13 cellular contexts compared by ENCODE assay signal in the genomic region with DNA sequence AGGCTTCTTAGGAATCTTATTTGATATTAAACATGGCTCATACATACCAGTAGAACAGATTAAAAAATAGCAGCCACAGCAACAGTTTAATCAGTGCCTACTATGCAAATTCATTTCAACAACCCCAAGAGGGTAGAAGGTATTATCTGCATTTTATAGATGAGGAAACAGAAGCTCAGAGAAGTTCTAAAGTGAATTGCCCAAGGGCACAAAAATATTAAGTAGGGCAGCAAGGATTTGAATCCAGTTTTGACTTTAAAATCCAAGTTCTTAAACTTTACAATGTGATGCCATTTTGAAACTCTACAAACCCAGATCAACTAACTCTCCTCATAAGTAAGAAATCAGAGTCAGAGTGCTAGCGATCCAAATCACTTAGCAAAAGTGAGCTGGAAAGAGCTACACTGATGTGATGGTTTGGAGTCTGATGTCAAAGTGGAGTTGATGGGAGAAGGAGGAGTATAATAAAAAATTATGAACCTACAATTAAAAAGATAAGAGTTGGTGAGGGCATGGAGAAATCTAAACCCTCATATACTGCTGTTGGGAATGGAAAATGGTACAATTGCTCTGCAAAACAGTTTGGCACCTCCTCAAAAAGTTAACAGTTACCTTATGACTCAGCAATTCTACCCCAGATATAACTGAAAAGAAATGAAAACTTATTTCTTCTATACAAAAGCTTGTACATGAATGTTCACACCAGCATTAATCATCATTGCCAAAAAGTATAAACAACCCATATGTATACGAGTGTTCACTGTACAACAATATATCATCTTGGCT. TPM values are rescaled to one million over a fixed set of nuclear protein-coding genes. Genes with fewer than 3 reads are reported as not detected.
DNase-seq lines count a peak whose midpoint lies in the region; FAIRE-seq and TF ChIP-seq lines count a peak whose summit lies in the region.
"Had no signal": no experiment of that assay in that cellular context is flagged by ENCODE, and none has a peak within 500 bp of the region (broad histone marks: within the 10 kb centered on the region; RNA-seq: fewer than 3 reads in every experiment).

No MANE protein-coding gene starts in this region.

- no peaks in the 10 kb centered on the region for H4K20me1 ChIP-seq in H1 (replicated peaks in 1 of 2; ENCODE audit: control insufficient read depth in 1 of 2, insufficient read depth in 2 of 2, low read length in 2 of 2)

- H3K79me1 ChIP-seq in H1 (ENCODE audit: low read depth, low read length) = no peaks in the 10 kb centered on the region; the same call in 1 of the 2 replicates

- H3K14ac ChIP-seq in H1 (ENCODE audit: insufficient read length) = no peak overlapping the region

- H2AK5ac ChIP-seq in H1 (ENCODE audit: low read depth, low read length) = no peak overlapping the region

- no peak for FAIRE-seq in H1 (lab: Jason Lieb, UNC)
- FAIRE-seq: colon had no signal

- no peak overlapping the region for H2BK20ac ChIP-seq in H1 (ENCODE audit: low read length)

- TF ChIP-seq POLR2A in H1 (IDR thresholded peaks at IDR 0.05; ENCODE audit: control extremely low read depth in 1 of 2, low read depth in 2 of 2, low read length in 2 of 2) = no peak

- H3K4me1 ChIP-seq in H1 (replicated peaks in 1 of 4; ENCODE audit: control insufficient read depth in 3 of 4, insufficient read depth in 4 of 4, low read length in 3 of 4) = peaks cover 0 to 4% (median 0%) of the 10 kb centered on the region in 4 experiments; a peak in 1 of 7 replicates

- BruUV-seq in Calu3 (replicated peaks; lab: Mats Ljungman, UMichigan) = no TSS peak

- H3K4me3 ChIP-seq in H1 (ENCODE audit: extremely low read depth in 1 of 4, insufficient read depth in 2 of 4, low read depth in 3 of 4, low read length in 4 of 4) (no peak overlapping the region), H7 (ENCODE audit: insufficient read depth, low read depth, low read length) (no peak overlapping the region)
- H3K4me3 ChIP-seq: spleen, vagina had no signal

- peaks cover 5% of the 10 kb centered on the region for H3K36me3 Mint-ChIP-seq in Calu3 (ENCODE audit: insufficient read depth, unreplicated experiment)
- H3K36me3 Mint-ChIP-seq in nephron (ENCODE audit: low read depth) = peaks cover 11% of the 10 kb centered on the region
- H3K36me3 Mint-ChIP-seq in activated T-helper 2 cell treated with anti-CD3 and anti-CD28 coated beads, Interferon-gamma antibody, Interleukin-2, Interleukin-4, amounts not matched to agents 10 μg/mL and 5 μg/mL and 100 μg/mL, durations not matched to agents 14 hours and 24 hours and 36 hours (ENCODE audit: low read depth) = no peaks in the 10 kb centered on the region

- H2AFZ ChIP-seq in H1 (ENCODE audit: low read length) = no peak overlapping the region

- H3K4me1 Mint-ChIP-seq in Calu3 (ENCODE audit: low read depth, unreplicated experiment) (peaks cover 75% of the 10 kb centered on the region), nephron (peaks cover 48% of the 10 kb centered on the region)
- H3K4me1 Mint-ChIP-seq in activated T-helper 2 cell treated with anti-CD3 and anti-CD28 coated beads, Interferon-gamma antibody, Interleukin-2, Interleukin-4, amounts not matched to agents 10 μg/mL and 5 μg/mL and 100 μg/mL, durations not matched to agents 14 hours and 24 hours and 36 hours (ENCODE audit: low read depth) = peaks cover 18% of the 10 kb centered on the region

- H3K27me3 ChIP-seq in H1 (replicated peaks in 1 of 4; ENCODE audit: control insufficient read depth in 3 of 4, extremely low read depth in 1 of 4, insufficient read depth in 3 of 4, low read length in 3 of 4) = no peaks in the 10 kb centered on the region
- no peaks in the 10 kb centered on the region for H3K27me3 ChIP-seq in H7 (ENCODE audit: control insufficient read depth, insufficient read depth, low read length)
- H3K27me3 ChIP-seq: spleen, vagina had no signal

- H4K91ac ChIP-seq in H1 (replicated peaks; ENCODE audit: insufficient read length, low read length) = no peak overlapping the region

- H2BK15ac ChIP-seq in H1 (ENCODE audit: low read length) = no peak overlapping the region

- no peak for TF ChIP-seq EP300 in H1 (IDR thresholded peaks at IDR 0.05; ENCODE audit: borderline replicate concordance in 1 of 2, low read depth in 2 of 2, low read length in 2 of 2)

- CTCF ChIA-PET in Calu3 (lab: Charles Lee) = interaction anchor here (0.6 kb wide), 1 partner anchor 183 kb away, joined by 4 read pairs; no protein-coding TSS in a partner anchor
- CTCF ChIA-PET in H1 (lab: Charles Lee; ENCODE audit: partially characterized antibody) = interaction anchor here (0.6 to 1.0 kb wide), 2 partner anchors 34 to 171 kb away, joined by 3 read pairs; no protein-coding TSS in a partner anchor

- intact Hi-C loops in Calu3 (cut with micrococcal nuclease; ENCODE audit: unreplicated experiment) = no loop called here
- intact Hi-C loops in activated T-helper 2 cell treated with anti-CD3 and anti-CD28 coated beads, Interferon-gamma antibody, Interleukin-2, Interleukin-4, amounts not matched to agents 10 μg/mL and 5 μg/mL and 100 μg/mL, durations not matched to agents 14 hours and 24 hours and 36 hours (cut with micrococcal nuclease) = no loop called here

- H4K8ac ChIP-seq in H1 (ENCODE audit: extremely low read depth, insufficient read depth, low read length) = no peak overlapping the region

- peak overlapping the region; percentile 6 for H3K4me3 Mint-ChIP-seq in Calu3 (ENCODE audit: low read depth, unreplicated experiment)
- no peak overlapping the region for H3K4me3 Mint-ChIP-seq in nephron
- no peak overlapping the region for H3K4me3 Mint-ChIP-seq in activated T-helper 2 cell treated with anti-CD3 and anti-CD28 coated beads, Interferon-gamma antibody, Interleukin-2, Interleukin-4, amounts not matched to agents 10 μg/mL and 5 μg/mL and 100 μg/mL, durations not matched to agents 14 hours and 24 hours and 36 hours (ENCODE audit: low read depth)

- H3K27ac Mint-ChIP-seq in Calu3 (ENCODE audit: unreplicated experiment) (peak overlapping the region; percentile 30), nephron (peak overlapping the region; percentile 20 to 74 (median 38))
- H3K27ac Mint-ChIP-seq in activated T-helper 2 cell treated with anti-CD3 and anti-CD28 coated beads, Interferon-gamma antibody, Interleukin-2, Interleukin-4, amounts not matched to agents 10 μg/mL and 5 μg/mL and 100 μg/mL, durations not matched to agents 14 hours and 24 hours and 36 hours = no peak overlapping the region

- 0 out of 4 replicates have a peak, but pooled peaks cover 0 to 2% of the 10 kb centered on the region in 2 experiments for H3K79me2 ChIP-seq in H1 (ENCODE audit: control insufficient read depth in 1 of 2, insufficient read depth in 2 of 2, low read length in 2 of 2)

- POLR2A ChIA-PET in H1 (lab: Charles Lee; ENCODE audit: partially characterized antibody) = no interaction called here

- no peak overlapping the region for H3K27ac ChIP-seq in H1 (ENCODE audit: low read depth, low read length)
- H3K27ac ChIP-seq: vagina had no signal

- DNase-seq in Calu3 = no peak
- peak; percentile 25 for DNase-seq in RPMI7951 (ENCODE audit: low read depth)
- no peak for DNase-seq in H1 (ENCODE audit: low read depth in 1 of 2, low spot score in 2 of 2)
- DNase-seq in NCI-H2227 (lab: John Stamatoyannopoulos, UW; ENCODE audit: unreplicated experiment) = no peak
- no peak for DNase-seq in activated T-helper 2 cell treated with anti-CD3 and anti-CD28 coated beads, Interferon-gamma antibody, Interleukin-2, Interleukin-4, amounts not matched to agents 10 μg/mL and 5 μg/mL and 100 μg/mL, durations not matched to agents 14 hours and 24 hours and 36 hours (ENCODE audit: low spot score)
- no peak for DNase-seq in H7
- DNase-seq in NOMO-1 treated with DMSO at 0.1 percent for 48 hours (lab: John Stamatoyannopoulos, UW; ENCODE audit: unreplicated experiment) = no peak
- DNase-seq: activated CD4-positive, alpha-beta T cell treated with anti-CD3 and anti-CD28 coated beads for 1 hour; head of caudate nucleus; spleen had no signal

- no peaks in the 10 kb centered on the region for H3K9me3 Mint-ChIP-seq in Calu3 (ENCODE audit: low read depth, unreplicated experiment)
- H3K9me3 Mint-ChIP-seq in nephron = no peaks in the 10 kb centered on the region
- no peaks in the 10 kb centered on the region for H3K9me3 Mint-ChIP-seq in activated T-helper 2 cell treated with anti-CD3 and anti-CD28 coated beads, Interferon-gamma antibody, Interleukin-2, Interleukin-4, amounts not matched to agents 10 μg/mL and 5 μg/mL and 100 μg/mL, durations not matched to agents 14 hours and 24 hours and 36 hours

- H2BK5ac ChIP-seq in H1 (ENCODE audit: low read depth, low read length) = no peak overlapping the region

- H3K27me3 Mint-ChIP-seq in Calu3 (ENCODE audit: unreplicated experiment) = no peaks in the 10 kb centered on the region
- no peaks in the 10 kb centered on the region for H3K27me3 Mint-ChIP-seq in nephron (ENCODE audit: low read depth)
- H3K27me3 Mint-ChIP-seq in activated T-helper 2 cell treated with anti-CD3 and anti-CD28 coated beads, Interferon-gamma antibody, Interleukin-2, Interleukin-4, amounts not matched to agents 10 μg/mL and 5 μg/mL and 100 μg/mL, durations not matched to agents 14 hours and 24 hours and 36 hours (ENCODE audit: low read depth) = no peaks in the 10 kb centered on the region

- no peak for TF ChIP-seq CTCF in Calu3 (IDR thresholded peaks at IDR 0.05; ENCODE audit: unreplicated experiment)
- no peak for TF ChIP-seq CTCF in H1 (IDR thresholded peaks at IDR 0.05; ENCODE audit: control extremely low read depth in 1 of 3, insufficient read depth in 1 of 3, low read depth in 1 of 3, low read length in 3 of 3)
- no peak for TF ChIP-seq CTCF in nephron (IDR thresholded peaks at IDR 0.05; ENCODE audit: unreplicated experiment in 3 of 3)

- WGBS in H1 (ENCODE audit: extremely low coverage in 1 of 2, insufficient coverage in 1 of 2, insufficient read length in 1 of 2, insufficient replicate concordance in 2 of 2, low coverage in 1 of 2, low lambda C conversion rate in 2 of 2, missing lambda C conversion rate in 1 of 2), 2 experiments = 94% methylated on average over 2 of the region's 2 CpGs; no CpG with 5 or more reads in 1 of the 2 experiments

- no peak for TF ChIP-seq RAD21 in H1 (IDR thresholded peaks at IDR 0.05 in 1 of 2, conservative IDR thresholded peaks at IDR 0.05 in 1 of 2; ENCODE audit: low read depth in 2 of 2, low read length in 2 of 2)

- H3K9ac ChIP-seq in H1 (replicated peaks in 1 of 4; ENCODE audit: extremely low read depth in 1 of 4, low read depth in 3 of 4, low read length in 3 of 4) = no peak overlapping the region

- H2BK120ac ChIP-seq in H1 (replicated peaks; ENCODE audit: low read depth, low read length) = no peak overlapping the region

- H3K56ac ChIP-seq in H1 (replicated peaks; ENCODE audit: insufficient read length, low read depth, low read length) = no peak overlapping the region

- no peak overlapping the region for H4K5ac ChIP-seq in H1 (ENCODE audit: insufficient read length, low read depth, low read length)

- H3K23me2 ChIP-seq in H1 (ENCODE audit: low read depth, low read length) = no peaks in the 10 kb centered on the region

- H3K4ac ChIP-seq in H1 (replicated peaks; ENCODE audit: insufficient read length, low read depth, low read length) = no peak overlapping the region

- H3K4me2 ChIP-seq in H1 (ENCODE audit: insufficient read depth in 1 of 2, low read depth in 2 of 2, low read length in 2 of 2) = no peak overlapping the region

- no peak overlapping the region for H3K23ac ChIP-seq in H1 (ENCODE audit: insufficient read length)

- H3K9me3 ChIP-seq in H1 (ENCODE audit: insufficient read depth in 2 of 2, low read depth in 1 of 2, low read length in 1 of 2) = no peaks in the 10 kb centered on the region
- H3K9me3 ChIP-seq: spleen, vagina had no signal

- H3K36me3 ChIP-seq in H1 (ENCODE audit: control insufficient read depth in 2 of 4, insufficient read depth in 4 of 4, low read length in 3 of 4) (peaks cover 0 to 7% (median 2%) of the 10 kb centered on the region in 4 experiments; a peak in 2 of 8 replicates), H7 (replicated peaks; ENCODE audit: control insufficient read depth, insufficient read depth, low read length) (no peaks in the 10 kb centered on the region)
- H3K36me3 ChIP-seq: vagina had no signal

- H2BK12ac ChIP-seq in H1 (ENCODE audit: low read depth, low read length) = no peak overlapping the region

- H3K18ac ChIP-seq in H1 (ENCODE audit: extremely low read depth, low read length) = no peak overlapping the region; the same call in 1 of the 2 replicates

RNA-seq across cellular contexts. Expression of gene PLXND1, which starts 51.0 kb away (rescaled TPM):
- 16.3 and 22.0 TPM in 2 replicates for total RNA-seq in Calu3 (2022)
- 68.0 and 68.9 TPM in 2 replicates for total RNA-seq in RPMI7951 (2014; rRNA removed; shearing (Covaris generic))
- 60.2 and 66.4 TPM in 2 replicates for total RNA-seq in H1 (2021; fragmentation: NEBNext Ultra II Directional; extraction: Animal tissue kit (Norgen Biotek cat#: 25700))
- 17.7 and 21.7 TPM in 2 replicates for polyA plus RNA-seq in H1 (2011; rRNA removed)
- polyA plus RNA-seq in H1 (2011; cell fraction: cytosol; rRNA removed) = 18.6 TPM
- 82.4 TPM for polyA plus RNA-seq in H1 (2011; cell fraction: nucleus; rRNA removed)
- polyA plus RNA-seq in H1 (2012, experiment 1 of 2) = 31.8 to 69.1 TPM (median 54.8 TPM) in 4 replicates
- polyA plus RNA-seq in H1 (2012, experiment 2 of 2) = 41.9 TPM
- 103 TPM for polyA plus RNA-seq in H1 (2013, experiment 1 of 2)
- polyA plus RNA-seq in H1 (2013, experiment 2 of 2) = 99.8 TPM
- 28.1 and 28.5 TPM in 2 replicates for polyA minus RNA-seq in H1 (2011; rRNA and poly(A)+ RNA removed)
- 23.0 TPM for polyA minus RNA-seq in H1 (2011; cell fraction: cytosol; rRNA and poly(A)+ RNA removed)
- 22.9 TPM for polyA minus RNA-seq in H1 (2011; cell fraction: nucleus; rRNA and poly(A)+ RNA removed)
- total RNA-seq in activated T-helper 2 cell treated with anti-CD3 and anti-CD28 coated beads, Interferon-gamma antibody, Interleukin-2, Interleukin-4, amounts not matched to agents 10 μg/mL and 5 μg/mL and 100 μg/mL, durations not matched to agents 14 hours and 24 hours and 36 hours = 1.3 and 2.7 TPM in 2 replicates
- 59.0 and 70.4 TPM in 2 replicates for total RNA-seq in H7 (2014; rRNA removed; shearing (Covaris generic))
